In the genomic region with DNA sequence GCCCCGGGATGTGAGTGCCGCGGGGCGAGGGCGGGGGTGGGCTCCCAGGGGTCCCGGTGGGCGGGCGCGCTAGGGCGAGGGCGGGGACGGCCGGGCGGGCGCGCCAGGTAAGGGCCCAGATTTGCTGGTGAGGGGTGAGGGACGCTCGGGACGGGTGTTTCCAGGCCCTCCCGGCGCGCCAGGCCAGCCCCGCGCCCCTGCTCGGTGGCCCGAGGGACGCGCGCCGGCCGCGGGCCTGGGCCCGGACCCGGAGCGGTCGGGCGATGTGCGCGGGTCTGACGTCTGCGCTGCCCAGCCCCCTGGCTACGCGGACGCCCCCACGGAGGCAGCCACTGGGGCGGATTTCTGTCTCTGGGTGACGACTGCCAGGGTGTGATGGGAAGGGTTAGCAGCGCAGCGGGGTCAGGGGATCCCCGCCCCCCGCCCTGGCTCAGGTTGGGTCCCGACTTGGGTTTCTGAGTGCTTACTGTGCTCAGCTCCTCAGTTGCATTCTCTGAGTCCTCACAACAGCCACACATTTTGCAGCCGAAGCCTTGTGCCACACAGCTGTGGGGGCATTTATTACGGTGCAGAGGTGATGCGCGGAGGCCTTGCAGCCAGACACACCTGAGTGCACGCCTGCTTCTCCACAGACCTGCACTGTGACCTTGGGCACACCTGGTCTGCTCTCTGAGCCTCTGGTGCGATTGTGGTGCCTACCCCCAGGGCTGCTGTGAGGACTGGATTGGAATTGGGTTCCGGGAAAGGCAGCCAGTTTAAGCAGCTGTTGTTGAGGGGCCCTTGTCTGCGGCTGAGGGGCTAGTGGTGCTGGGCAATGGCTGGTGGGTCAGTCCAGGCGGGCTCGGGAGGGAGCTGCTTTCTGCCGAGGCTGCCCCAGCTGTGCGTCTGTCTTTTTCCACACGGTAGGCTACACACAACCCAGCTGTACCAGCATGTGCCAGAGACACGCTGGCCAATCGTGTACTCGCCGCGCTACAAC, we compare ENCODE assay signal across 8 cellular contexts. TPM values are rescaled to one million over a fixed set of nuclear protein-coding genes. Genes with fewer than 3 reads are reported as not detected.
DNase-seq lines count a peak whose midpoint lies in the region; ATAC-seq and TF ChIP-seq lines count a peak whose summit lies in the region.

No MANE protein-coding gene starts in this region.

- DNase-seq in GM03348 (ENCODE audit: low spot score) (peak; percentile 74), mesenchymal stem cell (peak; percentile 34), substantia nigra (lab: John Stamatoyannopoulos, UW) (peak in 30 of 49 donors; percentile 23 to 91 (median 46)), GM10266 (ENCODE audit: extremely low spot score) (no peak), NCI-H446 treated with DMSO at 0.1 percent for 48 hours (lab: John Stamatoyannopoulos, UW) (no peak)

- TF ChIP-seq CTCF in GM10266 (IDR thresholded peaks at IDR 0.05; ENCODE audit: control insufficient read depth, insufficient read depth, low read depth, missing control alignments) = no peak

- H3K9ac ChIP-seq in duodenal mucosa (ENCODE audit: low read depth in 1 of 2, low read length in 2 of 2) = peak overlapping the region; percentile 65 to 69
- peak overlapping the region; percentile 79 for H3K9ac ChIP-seq in mesenchymal stem cell (ENCODE audit: low read length)

- H2BK120ac ChIP-seq in mesenchymal stem cell (ENCODE audit: low read depth, low read length) = peak overlapping the region; percentile 45

- peak overlapping the region; percentile 55 for H3K4me2 ChIP-seq in mesenchymal stem cell (ENCODE audit: low read length, poor library complexity, severe bottlenecking)

- H3K27ac ChIP-seq in duodenal mucosa (ENCODE audit: low read depth, low read length) (no peak overlapping the region), mesenchymal stem cell (ENCODE audit: low read length, poor library complexity, severe bottlenecking) (no peak overlapping the region), substantia nigra (ENCODE audit: low read depth, low read length, poor library complexity, severe bottlenecking) (peak overlapping the region; percentile 96)

- peak overlapping the region; percentile 31 for H4K8ac ChIP-seq in mesenchymal stem cell (ENCODE audit: low read length)

- H3K14ac ChIP-seq in mesenchymal stem cell (ENCODE audit: low read length in 2 of 2) = peak overlapping the region in 1 of 2 experiments; percentile 85

- peak overlapping the region in 1 of 2 experiments; percentile 74 for H3K18ac ChIP-seq in mesenchymal stem cell (ENCODE audit: low read depth in 1 of 2, low read length in 2 of 2)

- no peaks in the 10 kb centered on the region for H3K36me3 ChIP-seq in duodenal mucosa (ENCODE audit: control insufficient read depth in 1 of 2, insufficient read depth in 2 of 2, low read length in 2 of 2)
- H3K36me3 ChIP-seq in mesenchymal stem cell (ENCODE audit: control insufficient read depth in 1 of 2, insufficient read depth in 2 of 2, low read depth in 1 of 2, low read length in 2 of 2) = peaks cover 0 to 4% of the 10 kb centered on the region in 2 experiments

- H2AK5ac ChIP-seq in mesenchymal stem cell (ENCODE audit: low read length, severe bottlenecking) = no peak overlapping the region

- peak overlapping the region; percentile 70 to 72 for H3K4me3 ChIP-seq in duodenal mucosa (ENCODE audit: low read depth in 1 of 2, low read length in 2 of 2)
- H3K4me3 ChIP-seq in mesenchymal stem cell (ENCODE audit: insufficient read depth in 1 of 2, low read depth in 1 of 2, low read length in 2 of 2) = peak overlapping the region; percentile 68 to 80

- H3K4ac ChIP-seq in mesenchymal stem cell (ENCODE audit: low read depth in 1 of 2, low read length in 2 of 2) = peak overlapping the region in 1 of 2 experiments; percentile 43

- 55% methylated on average over 30 of the region's 70 CpGs for WGBS in mesenchymal stem cell

- H3K27ac Mint-ChIP-seq in T-helper 1 cell treated with Interleukin-12 subunit alpha and Interleukin-12 subunit beta and Interleukin-4 antibody, amounts not matched to agents 30 μg/mL and 1 μg/mL, for 36 hours = no peak overlapping the region

- no peak overlapping the region for H2BK5ac ChIP-seq in mesenchymal stem cell (ENCODE audit: low read depth, low read length, poor library complexity, severe bottlenecking)

- H3K27me3 Mint-ChIP-seq in T-helper 1 cell treated with Interleukin-12 subunit alpha and Interleukin-12 subunit beta and Interleukin-4 antibody, amounts not matched to agents 30 μg/mL and 1 μg/mL, for 36 hours (ENCODE audit: low read depth) = peaks cover 14% of the 10 kb centered on the region

- H3K4me3 Mint-ChIP-seq in T-helper 1 cell treated with Interleukin-12 subunit alpha and Interleukin-12 subunit beta and Interleukin-4 antibody, amounts not matched to agents 30 μg/mL and 1 μg/mL, for 36 hours = peak overlapping the region; percentile 83

- H3K4me1 ChIP-seq in duodenal mucosa (ENCODE audit: control insufficient read depth in 1 of 2, insufficient read depth in 2 of 2, low read length in 2 of 2) (peaks cover 33 to 44% of the 10 kb centered on the region in 2 donors), mesenchymal stem cell (ENCODE audit: control insufficient read depth, insufficient read depth, low read depth, low read length) (peaks cover 24% of the 10 kb centered on the region)

- peak; percentile 15 for ATAC-seq in HG02610 (IDR thresholded peaks at IDR 0.05; ENCODE audit: unreplicated experiment)

- H3K9me3 Mint-ChIP-seq in T-helper 1 cell treated with Interleukin-12 subunit alpha and Interleukin-12 subunit beta and Interleukin-4 antibody, amounts not matched to agents 30 μg/mL and 1 μg/mL, for 36 hours = no peaks in the 10 kb centered on the region

- peak overlapping the region; percentile 92 for H2AFZ ChIP-seq in mesenchymal stem cell (ENCODE audit: low read depth, low read length)

- peaks cover 9% of the 10 kb centered on the region for H3K4me1 Mint-ChIP-seq in T-helper 1 cell treated with Interleukin-12 subunit alpha and Interleukin-12 subunit beta and Interleukin-4 antibody, amounts not matched to agents 30 μg/mL and 1 μg/mL, for 36 hours (ENCODE audit: low read depth)

- no peak overlapping the region for H3K23ac ChIP-seq in mesenchymal stem cell (ENCODE audit: low read length in 2 of 2)

- H4K91ac ChIP-seq in mesenchymal stem cell (ENCODE audit: low read length) = no peak overlapping the region

- H3K36me3 Mint-ChIP-seq in T-helper 1 cell treated with Interleukin-12 subunit alpha and Interleukin-12 subunit beta and Interleukin-4 antibody, amounts not matched to agents 30 μg/mL and 1 μg/mL, for 36 hours (ENCODE audit: low read depth) = no peaks in the 10 kb centered on the region

- H3K27me3 ChIP-seq in duodenal mucosa (ENCODE audit: control insufficient read depth in 1 of 2, insufficient read depth in 2 of 2, low read length in 2 of 2) = no peaks in the 10 kb centered on the region
- H3K27me3 ChIP-seq in mesenchymal stem cell (ENCODE audit: control insufficient read depth in 1 of 2, insufficient read depth in 1 of 2, low read length in 2 of 2) = peaks cover 0 to 3% of the 10 kb centered on the region in 2 experiments

- no peaks in the 10 kb centered on the region for H3K9me3 ChIP-seq in duodenal mucosa (ENCODE audit: control insufficient read depth in 1 of 2, low read length in 2 of 2)
- no peaks in the 10 kb centered on the region for H3K9me3 ChIP-seq in mesenchymal stem cell (ENCODE audit: control insufficient read depth, low read length)

- peak overlapping the region in 1 of 2 experiments; percentile 11 for H2BK12ac ChIP-seq in mesenchymal stem cell (ENCODE audit: low read length in 2 of 2)

- peaks cover 3% of the 10 kb centered on the region for H3K79me1 ChIP-seq in mesenchymal stem cell (replicated peaks; ENCODE audit: low read length, poor library complexity, severe bottlenecking)

- H2BK15ac ChIP-seq in mesenchymal stem cell (ENCODE audit: low read depth, poor library complexity, severe bottlenecking) = peak overlapping the region; percentile 12

RNA-seq across cellular contexts. Expression of a gene that starts 0.5 kb away (rescaled TPM):
- 7.0 TPM for polyA plus RNA-seq in mesenchymal stem cell (2013, experiment 1 of 2)
- 9.6 TPM for polyA plus RNA-seq in mesenchymal stem cell (2013, experiment 2 of 2)

Comparison
In these comparisons a context has a peak if more than half of its experiments do, and no peak if none do; other contexts are left out.
1. DNase-seq: peak in GM03348 (single experiment), mesenchymal stem cell (single experiment) and substantia nigra (30 of 49); none in GM10266 (single experiment) and NCI-H446 treated with DMSO at 0.1 percent for 48 hours (single experiment).